ENCODE assay signal across 16 cellular contexts in the genomic region with DNA sequence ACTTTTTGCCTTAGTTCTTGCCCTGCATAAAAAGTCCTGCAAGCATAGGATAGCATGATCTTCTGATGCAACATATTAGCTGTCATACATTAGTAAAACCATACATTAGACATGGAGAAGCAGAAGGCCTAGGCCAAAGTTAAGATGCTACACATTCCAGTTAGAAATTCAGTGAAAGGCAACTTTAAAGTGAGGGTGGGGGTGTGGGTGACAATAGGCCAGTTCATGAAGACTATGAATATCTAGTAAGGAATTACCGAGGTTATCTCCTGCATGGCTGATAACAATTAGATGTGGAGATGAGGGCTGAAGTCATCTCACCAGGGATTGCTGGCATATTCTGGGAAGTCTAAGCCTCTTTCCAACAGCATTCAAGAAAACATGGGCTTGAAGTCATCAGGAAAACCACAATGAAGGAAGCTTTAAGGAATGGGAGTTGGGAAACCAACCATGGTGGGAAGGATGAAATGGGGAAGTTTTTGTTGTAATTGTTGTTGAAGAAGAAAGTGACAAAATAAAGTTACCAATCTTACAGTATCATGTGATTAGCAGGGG.
DNase-seq lines count a peak whose midpoint lies in the region; ATAC-seq and TF ChIP-seq lines count a peak whose summit lies in the region.
"Had no signal": no experiment of that assay in that cellular context is flagged by ENCODE, and none has a peak within 500 bp of the region (broad histone marks: within the 10 kb centered on the region; RNA-seq: fewer than 3 reads in every experiment).

No MANE protein-coding gene starts in this region.

- DNase-seq in CD14-positive monocyte (ENCODE audit: low spot score) (no peak), HT1080 (ENCODE audit: low read depth) (peak; percentile 27), fibroblast of peridontal ligament (ENCODE audit: extremely low read depth) (peak; percentile 99), progenitor cell of endocrine pancreas (ENCODE audit: low spot score, unreplicated experiment) (no peak), anterior cingulate cortex (lab: John Stamatoyannopoulos, UW) (no peak)
- DNase-seq: DMS153, hippocampal formation, midbrain, NCI-H1105, NCI-H510A treated with DMSO at 0.1 percent for 48 hours, SHP77 treated with DMSO at 0.1 percent for 48 hours, sigmoid colon had no signal

- H3K27ac Mint-ChIP-seq in CD14-positive monocyte (peak overlapping the region in 5 of 7 donors; percentile 30 to 81 (median 37)), progenitor cell of endocrine pancreas (peak overlapping the region; percentile 29)
- H3K27ac Mint-ChIP-seq: activated T-helper 2 cell treated with anti-CD3 and anti-CD28 coated beads, Interferon-gamma antibody, Interleukin-2, Interleukin-4, amounts not matched to agents 10 μg/mL and 5 μg/mL and 100 μg/mL, durations not matched to agents 14 hours and 24 hours and 36 hours had no signal

- ATAC-seq in activated CD4-positive, CD25-positive, alpha-beta regulatory T cell treated with anti-CD3 and anti-CD28 coated beads, Interleukin-2, amount 50 U/mL, for 24 hours: no peak
- ATAC-seq in GM19455 (IDR thresholded peaks at IDR 0.05; ENCODE audit: unreplicated experiment) (no peak), GM21390 (IDR thresholded peaks at IDR 0.05; ENCODE audit: unreplicated experiment) (no peak)

- peaks cover 21% of the 10 kb centered on the region for H3K4me1 Mint-ChIP-seq in CD14-positive monocyte
- H3K4me1 Mint-ChIP-seq in progenitor cell of endocrine pancreas (ENCODE audit: low read depth): peaks cover 75% of the 10 kb centered on the region

- intact Hi-C loops in CD14-positive monocyte (cut with micrococcal nuclease): no loop called here

- TF ChIP-seq CTCF in CD14-positive monocyte (IDR thresholded peaks at IDR 0.05) (no peak), progenitor cell of endocrine pancreas (IDR thresholded peaks at IDR 0.05; ENCODE audit: unreplicated experiment) (no peak)

- H3K9me3 Mint-ChIP-seq in CD14-positive monocyte: no peaks in the 10 kb centered on the region
- H3K9me3 Mint-ChIP-seq in progenitor cell of endocrine pancreas (ENCODE audit: low read depth): no peaks in the 10 kb centered on the region
- H3K9me3 Mint-ChIP-seq: activated T-helper 2 cell treated with anti-CD3 and anti-CD28 coated beads, Interferon-gamma antibody, Interleukin-2, Interleukin-4, amounts not matched to agents 10 μg/mL and 5 μg/mL and 100 μg/mL, durations not matched to agents 14 hours and 24 hours and 36 hours had no signal

- H3K27me3 Mint-ChIP-seq in CD14-positive monocyte (ENCODE audit: low read depth in 3 of 3) (peaks cover 0 to 1% (median 1%) of the 10 kb centered on the region in 3 donors), progenitor cell of endocrine pancreas (no peaks in the 10 kb centered on the region)

- peaks cover 36 to 39% of the 10 kb centered on the region in 2 donors for H3K36me3 Mint-ChIP-seq in CD14-positive monocyte
- peaks cover 18% of the 10 kb centered on the region for H3K36me3 Mint-ChIP-seq in progenitor cell of endocrine pancreas (ENCODE audit: insufficient read depth)

- H3K4me3 Mint-ChIP-seq in CD14-positive monocyte: no peak overlapping the region
- H3K4me3 Mint-ChIP-seq in progenitor cell of endocrine pancreas (ENCODE audit: low read depth): no peak overlapping the region

Comparison
In these comparisons a context has a peak if more than half of its experiments do, and no peak if none do; other contexts are left out.
1. DNase-seq: peak in HT1080 (single experiment) and fibroblast of peridontal ligament (single experiment); none in CD14-positive monocyte (single experiment), progenitor cell of endocrine pancreas (single experiment) and anterior cingulate cortex (0 of 58).